ENCODE assay signal across 10 cellular contexts in the genomic region with DNA sequence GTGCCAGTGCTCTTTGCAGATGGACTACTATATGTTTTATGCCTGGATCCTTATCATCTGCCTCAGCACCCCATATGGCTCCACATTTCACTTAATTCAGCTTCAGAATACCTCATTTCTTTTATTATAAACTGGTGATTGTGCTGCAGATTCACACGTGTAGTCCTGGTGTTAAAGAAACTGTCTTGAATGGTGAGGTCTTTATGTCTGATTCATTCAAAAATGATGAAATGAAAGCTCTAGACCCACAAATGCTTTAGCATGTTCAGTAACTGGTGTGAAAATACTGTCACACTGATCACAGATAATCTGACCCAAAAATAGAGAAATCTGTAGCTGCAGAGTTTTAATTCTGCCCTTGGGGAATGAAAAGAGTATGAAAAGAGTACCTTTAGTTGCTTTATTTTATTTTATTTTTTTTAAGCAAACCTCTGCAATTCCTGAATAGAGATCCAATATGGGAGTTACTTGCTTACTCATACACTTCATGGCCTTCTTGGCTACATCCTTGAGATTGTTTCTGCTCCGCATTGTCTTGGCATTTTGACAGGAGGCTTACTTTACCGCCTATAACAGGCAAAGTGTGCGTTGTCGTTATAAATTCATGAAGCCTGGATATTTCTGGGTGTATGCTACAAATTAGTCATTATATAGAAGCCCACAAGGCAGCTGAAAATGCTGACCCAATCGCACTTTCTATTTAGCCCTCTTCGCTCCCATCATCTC. TPM values are rescaled to one million over a fixed set of nuclear protein-coding genes. Genes with fewer than 3 reads are reported as not detected.
A peak's percentile ranks its signal among the peaks of the same experiment; 100 is the strongest.
DNase-seq lines count a peak whose midpoint lies in the region; ATAC-seq and TF ChIP-seq lines count a peak whose summit lies in the region.
"Had no signal": no experiment of that assay in that cellular context is flagged by ENCODE, and none has a peak within 500 bp of the region (broad histone marks: within the 10 kb centered on the region; RNA-seq: fewer than 3 reads in every experiment).

No MANE protein-coding gene starts in this region.

- H3K27ac ChIP-seq in RWPE2 (ENCODE audit: poor library complexity, severe bottlenecking) (peak overlapping the region; percentile 73), esophagus squamous epithelium (peak overlapping the region; percentile 18 to 96 (median 60)), psoas muscle (peak overlapping the region; percentile 97), MM.1S (ENCODE audit: low read length) (no peak overlapping the region)

- 0 out of 2 replicates have a peak, but pooled peaks cover 3% of the 10 kb centered on the region for H4K20me1 ChIP-seq in MM.1S (ENCODE audit: insufficient read depth, low read length)

- H3K9ac ChIP-seq in MM.1S (ENCODE audit: low read length), result no peak overlapping the region

- H3K4me1 ChIP-seq in RWPE2 (ENCODE audit: insufficient read depth, poor library complexity, severe bottlenecking) (peaks cover 48% of the 10 kb centered on the region), esophagus squamous epithelium (peaks cover 13 to 86% (median 41%) of the 10 kb centered on the region in 3 donors), psoas muscle (peaks cover 56% of the 10 kb centered on the region), MM.1S (ENCODE audit: low read length) (peaks cover 19% of the 10 kb centered on the region)

- ATAC-seq in RWPE2 (ENCODE audit: low read depth) (no peak), psoas muscle (no peak)

- H3K36me3 ChIP-seq in RWPE2 (ENCODE audit: low read depth), result peaks cover 66% of the 10 kb centered on the region
- H3K36me3 ChIP-seq in esophagus squamous epithelium, result peaks cover 0 to 15% (median 0%) of the 10 kb centered on the region in 3 donors
- peaks cover 0 to 5% of the 10 kb centered on the region in 2 donors for H3K36me3 ChIP-seq in psoas muscle (ENCODE audit: insufficient read depth in 1 of 2, low read depth in 1 of 2)
- no peaks in the 10 kb centered on the region for H3K36me3 ChIP-seq in MM.1S (replicated peaks; ENCODE audit: insufficient read depth, low read length)

- no peak for TF ChIP-seq POLR2A in esophagus squamous epithelium (IDR thresholded peaks at IDR 0.05)

- H3K79me2 ChIP-seq in MM.1S (ENCODE audit: low read length), result peaks cover 19% of the 10 kb centered on the region

- H3K9me3 ChIP-seq in RWPE2 (ENCODE audit: severe bottlenecking), result no peaks in the 10 kb centered on the region
- no peaks in the 10 kb centered on the region for H3K9me3 ChIP-seq in esophagus squamous epithelium
- no peaks in the 10 kb centered on the region for H3K9me3 ChIP-seq in psoas muscle
- no peaks in the 10 kb centered on the region for H3K9me3 ChIP-seq in MM.1S (replicated peaks; ENCODE audit: insufficient read depth, low read length)

- intact Hi-C loops in esophagus squamous epithelium (cut with DNase I), result no loop called here
- intact Hi-C loops in psoas muscle (cut with DNase I), result loop anchor here in 1 of 2 donors (10.0 kb wide), 1 partner anchor 149 kb away; the partner anchor contains the start of gene CHD1

- H2AFZ ChIP-seq in MM.1S (ENCODE audit: low read length), result no peak overlapping the region

- WGBS in esophagus squamous epithelium, 2 donors, result 24 to 33% methylated on average over 7 of the region's 7 CpGs
- WGBS in psoas muscle, 3 donors, result 24 to 37% (median 27%) methylated on average over 7 of the region's 7 CpGs

- peaks cover 23% of the 10 kb centered on the region for H3F3A ChIP-seq in MM.1S (ENCODE audit: insufficient read depth, low read length)

- DNase-seq in RWPE2 (ENCODE audit: low spot score), result no peak
- no peak for DNase-seq in esophagus squamous epithelium (lab: John Stamatoyannopoulos, UW)
- DNase-seq in psoas muscle, result no peak
- DNase-seq in MM.1S, result no peak
- DNase-seq in GF-D8 (lab: John Stamatoyannopoulos, UW), result no peak
- no peak for DNase-seq in KG1 (lab: John Stamatoyannopoulos, UW)
- DNase-seq in retina, result no peak
- DNase-seq: activated CD8-positive, alpha-beta memory T cell treated with anti-CD3 and anti-CD28 coated beads for 24 hours; NCI-H1105 treated with DMSO at 0.1 percent for 48 hours had no signal

- H3K27me3 ChIP-seq in RWPE2 (ENCODE audit: insufficient read depth, poor library complexity, severe bottlenecking), result no peaks in the 10 kb centered on the region
- no peaks in the 10 kb centered on the region for H3K27me3 ChIP-seq in esophagus squamous epithelium
- no peaks in the 10 kb centered on the region for H3K27me3 ChIP-seq in psoas muscle (ENCODE audit: insufficient read depth in 3 of 3, low read length in 2 of 3)
- peaks cover 15% of the 10 kb centered on the region for H3K27me3 ChIP-seq in MM.1S (replicated peaks; ENCODE audit: insufficient read depth, low read length)

- TF ChIP-seq CTCF in RWPE2 (IDR thresholded peaks at IDR 0.05; ENCODE audit: poor library complexity, severe bottlenecking) (no peak), esophagus squamous epithelium (IDR thresholded peaks at IDR 0.05) (no peak), psoas muscle (IDR thresholded peaks at IDR 0.05) (no peak), MM.1S (IDR thresholded peaks at IDR 0.05; ENCODE audit: low read length) (no peak)

- H3K9me2 ChIP-seq in MM.1S (replicated peaks; ENCODE audit: insufficient read depth, low read length), result no peaks in the 10 kb centered on the region

- H3K4me3 ChIP-seq in GM08714 (ENCODE audit: low read length), result peak overlapping the region; percentile 19; the same call in 1 of the 2 replicates
- H3K4me3 ChIP-seq in RWPE2 (ENCODE audit: severe bottlenecking), result peak overlapping the region; percentile 81
- peak overlapping the region; percentile 74 to 92 (median 84) for H3K4me3 ChIP-seq in esophagus squamous epithelium
- H3K4me3 ChIP-seq in psoas muscle, result peak overlapping the region; percentile 92
- H3K4me3 ChIP-seq in MM.1S (ENCODE audit: low read length), result no peak overlapping the region

- H3K4me2 ChIP-seq in MM.1S (ENCODE audit: low read depth, low read length), result no peak overlapping the region

RNA-seq across cellular contexts. Expression of gene RGMB, which starts 2.7 kb away (rescaled TPM):
- total RNA-seq in esophagus squamous epithelium (10 to 100 TPM; 13.0 to 31.7 (median 14.2) TPM), psoas muscle (10 to 100 TPM; 14.1 to 25.7 (median 23.6) TPM)
- 10 to 100 TPM in 1 of 3 donors, 1 to 10 TPM in 2; 8.2 to 12.9 (median 8.2) TPM for polyA plus RNA-seq in psoas muscle
